ENCODE assay signal across 10 cellular contexts in the genomic region with DNA sequence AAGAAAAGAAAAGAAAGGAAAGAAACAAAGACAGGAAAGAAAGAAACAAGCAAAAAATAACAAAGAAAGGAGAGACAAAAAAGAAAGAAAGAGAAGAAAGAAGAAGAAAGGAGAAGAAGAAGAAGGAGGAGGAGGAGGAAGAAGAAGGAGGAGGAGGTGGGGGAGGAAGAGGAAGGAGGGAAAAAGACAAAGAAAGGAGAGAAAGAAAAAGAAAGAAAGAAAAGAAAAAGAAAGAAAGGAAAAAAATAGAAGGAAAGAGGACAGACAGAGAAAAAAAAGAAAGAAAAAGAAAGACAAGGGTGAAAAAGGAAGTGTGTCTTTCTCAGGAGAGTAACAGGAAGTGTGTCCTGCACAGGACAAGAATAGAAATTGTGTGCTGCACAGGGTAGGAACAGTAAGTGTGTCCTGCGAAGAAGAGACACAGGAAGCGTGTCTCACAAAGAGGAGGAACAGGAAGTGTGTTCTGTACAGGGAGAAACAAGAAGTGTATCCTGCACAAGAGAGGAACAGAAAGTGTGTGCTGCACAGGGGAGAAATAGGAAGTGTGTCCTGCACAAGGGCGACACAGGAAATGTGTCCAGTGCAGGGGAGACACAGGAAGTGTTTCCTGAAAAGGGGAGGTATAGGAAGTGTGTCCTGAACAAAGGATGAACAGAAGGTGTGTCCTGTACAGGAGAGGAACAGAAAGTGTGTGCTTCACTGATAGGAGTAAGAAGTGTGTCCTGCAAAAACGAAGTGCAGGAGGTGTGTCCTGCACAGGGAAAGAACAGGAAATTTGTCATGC.
DNase-seq lines count a peak whose midpoint lies in the region; ATAC-seq and TF ChIP-seq lines count a peak whose summit lies in the region.
"Had no signal": no experiment of that assay in that cellular context is flagged by ENCODE, and none has a peak within 500 bp of the region (broad histone marks: within the 10 kb centered on the region; RNA-seq: fewer than 3 reads in every experiment).

No MANE protein-coding gene starts in this region.

- peak overlapping the region; percentile 45 for H3K27ac Mint-ChIP-seq in activated CD4-positive, alpha-beta T cell treated with anti-CD3 and anti-CD28 coated beads, Interleukin-2, amount 10 ng/mL, durations not matched to agents 24 days and 14 days
- H3K27ac Mint-ChIP-seq in T-helper 17 cell = no peak overlapping the region
- peak overlapping the region; percentile 74 for H3K27ac Mint-ChIP-seq in osteocyte (ENCODE audit: unreplicated experiment)

- no peaks in the 10 kb centered on the region for H3K27me3 Mint-ChIP-seq in activated CD4-positive, alpha-beta T cell treated with anti-CD3 and anti-CD28 coated beads, Interleukin-2, amount 10 ng/mL, durations not matched to agents 24 days and 14 days
- H3K27me3 Mint-ChIP-seq in T-helper 17 cell (no peaks in the 10 kb centered on the region), osteocyte (ENCODE audit: unreplicated experiment) (no peaks in the 10 kb centered on the region)

- H3K9me3 Mint-ChIP-seq in activated CD4-positive, alpha-beta T cell treated with anti-CD3 and anti-CD28 coated beads, Interleukin-2, amount 10 ng/mL, durations not matched to agents 24 days and 14 days = peaks cover 6% of the 10 kb centered on the region
- H3K9me3 Mint-ChIP-seq in osteocyte (ENCODE audit: unreplicated experiment) = peaks cover 5% of the 10 kb centered on the region

- intact Hi-C loops in activated CD4-positive, alpha-beta T cell treated with anti-CD3 and anti-CD28 coated beads, Interleukin-2, amount 10 ng/mL, durations not matched to agents 24 days and 14 days (cut with micrococcal nuclease) = no loop called here

- peaks cover 3% of the 10 kb centered on the region for H3K36me3 Mint-ChIP-seq in activated CD4-positive, alpha-beta T cell treated with anti-CD3 and anti-CD28 coated beads, Interleukin-2, amount 10 ng/mL, durations not matched to agents 24 days and 14 days (ENCODE audit: low read depth)
- H3K36me3 Mint-ChIP-seq in T-helper 17 cell (ENCODE audit: low read depth) = no peaks in the 10 kb centered on the region
- no peaks in the 10 kb centered on the region for H3K36me3 Mint-ChIP-seq in osteocyte (ENCODE audit: unreplicated experiment)

- H3K4me3 Mint-ChIP-seq in activated CD4-positive, alpha-beta T cell treated with anti-CD3 and anti-CD28 coated beads, Interleukin-2, amount 10 ng/mL, durations not matched to agents 24 days and 14 days = no peak overlapping the region
- H3K4me3 Mint-ChIP-seq in T-helper 17 cell (peak overlapping the region; percentile 67), osteocyte (ENCODE audit: unreplicated experiment) (no peak overlapping the region)

- DNase-seq in activated CD4-positive, alpha-beta T cell treated with anti-CD3 and anti-CD28 coated beads, Interleukin-2, amount 10 ng/mL, durations not matched to agents 24 days and 14 days = no peak
- DNase-seq in activated CD4-positive, alpha-beta T cell treated with anti-CD3 and anti-CD28 coated beads, Interleukin-2, amount 50 U/mL, for 4 hours = no peak
- DNase-seq in T-helper 17 cell = no peak
- no peak for DNase-seq in osteocyte (ENCODE audit: extremely low spot score, unreplicated experiment)
- no peak for DNase-seq in NCI-H524 treated with DMSO at 0.1 percent for 48 hours (lab: John Stamatoyannopoulos, UW)
- no peak for DNase-seq in HuH-7 (ENCODE audit: low spot score)
- DNase-seq in AG08396 (ENCODE audit: low spot score) = no peak
- DNase-seq: stimulated activated CD4-positive, alpha-beta T cell treated with anti-CD3 and anti-CD28 coated beads, Interleukin-2, amount 100 ng/mL, for 48 hours had no signal

- H3K9me3 ChIP-seq in T-helper 17 cell (ENCODE audit: control insufficient read depth, low read length, poor library complexity, severe bottlenecking) = no peaks in the 10 kb centered on the region

- ATAC-seq in HG03432 (IDR thresholded peaks at IDR 0.05; ENCODE audit: unreplicated experiment) (peak; percentile 42), T-helper 17 cell (no peak)
- ATAC-seq: activated naive CD4-positive, alpha-beta T cell treated with anti-CD3 and anti-CD28 coated beads, Interleukin-2, amount 50 U/mL, for 72 hours had no signal

- no peak for TF ChIP-seq CTCF in osteocyte (IDR thresholded peaks at IDR 0.05)

- H3K4me1 Mint-ChIP-seq in activated CD4-positive, alpha-beta T cell treated with anti-CD3 and anti-CD28 coated beads, Interleukin-2, amount 10 ng/mL, durations not matched to agents 24 days and 14 days = peaks cover 3% of the 10 kb centered on the region
- H3K4me1 Mint-ChIP-seq in T-helper 17 cell (peaks cover 4% of the 10 kb centered on the region), osteocyte (ENCODE audit: unreplicated experiment) (peaks cover 74% of the 10 kb centered on the region)
